17 cellular contexts compared by ENCODE assay signal in the genomic region with DNA sequence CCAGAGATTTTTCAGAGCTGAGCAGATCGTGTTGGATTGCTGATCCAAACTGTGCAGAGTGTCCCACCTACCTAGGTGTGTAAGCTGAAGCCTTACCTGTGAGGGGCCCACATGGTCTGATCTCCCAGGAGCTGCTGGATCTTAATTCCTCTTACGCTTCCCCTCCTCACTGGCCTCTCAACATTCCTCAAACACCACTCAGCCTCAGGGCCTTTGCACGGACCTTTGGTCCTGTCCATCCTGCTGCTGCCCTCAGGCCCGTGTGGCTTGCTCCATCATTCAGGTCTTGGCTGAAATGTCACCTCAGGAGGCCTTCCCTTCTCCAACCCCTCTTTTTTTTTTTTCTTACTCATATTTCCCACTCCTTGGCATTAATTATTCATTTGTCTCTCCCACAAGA. TPM values are rescaled to one million over a fixed set of nuclear protein-coding genes. Genes with fewer than 3 reads are reported as not detected.
A peak's percentile ranks its signal among the peaks of the same experiment; 100 is the strongest.
DNase-seq lines count a peak whose midpoint lies in the region; ATAC-seq and TF ChIP-seq lines count a peak whose summit lies in the region.
"Had no signal": no experiment of that assay in that cellular context is flagged by ENCODE, and none has a peak within 500 bp of the region (broad histone marks: within the 10 kb centered on the region; RNA-seq: fewer than 3 reads in every experiment).

No MANE protein-coding gene starts in this region.

- H3K27ac ChIP-seq in trophoblast cell (ENCODE audit: low read depth, low read length) (no peak overlapping the region), heart left ventricle (no peak overlapping the region)
- H3K27ac ChIP-seq: PC-9 had no signal

- H3K14ac ChIP-seq in trophoblast cell (ENCODE audit: low read length), result no peak overlapping the region

- H3K9me3 Mint-ChIP-seq in activated T-cell treated with anti-CD3 and anti-CD28 coated beads, Interleukin-2, amount 50 U/mL, for 24 hours, result no peaks in the 10 kb centered on the region
- H3K9me3 Mint-ChIP-seq in IgD-negative memory B cell (no peaks in the 10 kb centered on the region), chondrocyte (ENCODE audit: low read depth) (no peaks in the 10 kb centered on the region)
- H3K9me3 Mint-ChIP-seq: CD14-positive monocyte had no signal

- peak overlapping the region; percentile 39 for H3K27ac Mint-ChIP-seq in activated T-cell treated with anti-CD3 and anti-CD28 coated beads, Interleukin-2, amount 50 U/mL, for 24 hours
- peak overlapping the region in 2 of 3 donors; percentile 22 to 58 for H3K27ac Mint-ChIP-seq in IgD-negative memory B cell
- H3K27ac Mint-ChIP-seq in chondrocyte (ENCODE audit: unreplicated experiment), result peak overlapping the region; percentile 8

- no peak overlapping the region for H2AFZ ChIP-seq in trophoblast cell (ENCODE audit: insufficient read depth, low read length, poor library complexity)
- H2AFZ ChIP-seq: PC-9 had no signal

- H4K8ac ChIP-seq in trophoblast cell (ENCODE audit: low read depth, low read length), result no peak overlapping the region

- H3K23ac ChIP-seq in trophoblast cell (ENCODE audit: low read length), result no peak overlapping the region

- no CpG with 5 or more reads among the region's 4 CpGs for WGBS in trophoblast cell (ENCODE audit: extremely low coverage, insufficient coverage, insufficient read length)
- 89 to 93% (median 92%) methylated on average over 4 of the region's 4 CpGs for WGBS in heart left ventricle, 4 donors

- H2AK5ac ChIP-seq in trophoblast cell (ENCODE audit: low read length), result no peak overlapping the region

- H3K79me2 ChIP-seq in trophoblast cell (ENCODE audit: control insufficient read depth, insufficient read depth, low read length, poor library complexity), result no peaks in the 10 kb centered on the region

- H2BK5ac ChIP-seq in trophoblast cell (ENCODE audit: low read depth, low read length, poor library complexity), result no peak overlapping the region

- H3K36me3 Mint-ChIP-seq in activated T-cell treated with anti-CD3 and anti-CD28 coated beads, Interleukin-2, amount 50 U/mL, for 24 hours (ENCODE audit: low read depth), result peaks cover 43% of the 10 kb centered on the region
- no peaks in the 10 kb centered on the region for H3K36me3 Mint-ChIP-seq in IgD-negative memory B cell
- H3K36me3 Mint-ChIP-seq in chondrocyte (ENCODE audit: low read depth), result peaks cover 26% of the 10 kb centered on the region

- H3K9me3 ChIP-seq in trophoblast cell (ENCODE audit: insufficient read depth, low read depth, low read length) (no peaks in the 10 kb centered on the region), heart left ventricle (no peaks in the 10 kb centered on the region)

- no peaks in the 10 kb centered on the region for H3K79me1 ChIP-seq in trophoblast cell (ENCODE audit: low read length)

- no peak for TF ChIP-seq CTCF in chondrocyte (IDR thresholded peaks at IDR 0.05)
- no peak for TF ChIP-seq CTCF in heart left ventricle (IDR thresholded peaks at IDR 0.05)

- no peak overlapping the region for H4K91ac ChIP-seq in trophoblast cell (ENCODE audit: low read depth, low read length)

- H3K36me3 ChIP-seq in trophoblast cell (ENCODE audit: control insufficient read depth in 1 of 2, insufficient read depth in 2 of 2, low read length in 2 of 2), result peaks cover 42 to 57% of the 10 kb centered on the region in 2 experiments
- peaks cover 0 to 33% (median 23%) of the 10 kb centered on the region in 9 donors for H3K36me3 ChIP-seq in heart left ventricle

- no peaks in the 10 kb centered on the region for H3K4me1 Mint-ChIP-seq in activated T-cell treated with anti-CD3 and anti-CD28 coated beads, Interleukin-2, amount 50 U/mL, for 24 hours (ENCODE audit: low read depth)
- H3K4me1 Mint-ChIP-seq in IgD-negative memory B cell (peaks cover 2 to 9% (median 3%) of the 10 kb centered on the region in 3 donors), chondrocyte (ENCODE audit: low read depth) (no peaks in the 10 kb centered on the region)
- H3K4me1 Mint-ChIP-seq: CD14-positive monocyte had no signal

- H3K4me1 ChIP-seq in trophoblast cell (ENCODE audit: control insufficient read depth in 1 of 2, insufficient read depth in 2 of 2, low read length in 2 of 2) (no peaks in the 10 kb centered on the region), heart left ventricle (peaks cover 0 to 3% (median 0%) of the 10 kb centered on the region in 12 donors)

- H3K4me3 ChIP-seq in trophoblast cell (ENCODE audit: low read depth, low read length) (no peak overlapping the region), heart left ventricle (no peak overlapping the region)
- H3K4me3 ChIP-seq: PC-9 had no signal

- TF ChIP-seq POLR2A in heart left ventricle (IDR thresholded peaks at IDR 0.05), result no peak

- ATAC-seq in heart left ventricle (no peak), HG03097 (IDR thresholded peaks at IDR 0.05; ENCODE audit: low FRiP score, unreplicated experiment) (no peak), HG02759 (IDR thresholded peaks at IDR 0.05; ENCODE audit: unreplicated experiment) (no peak)

- no peak for DNase-seq in activated T-cell treated with anti-CD3 and anti-CD28 coated beads, Interleukin-2, amount 50 U/mL, for 24 hours
- DNase-seq in activated T-cell treated with anti-CD3 and anti-CD28 coated beads for 4 hours (no peak), chondrocyte (ENCODE audit: low spot score) (no peak), trophoblast cell (peak; percentile 83 to 88), heart left ventricle (no peak)
- DNase-seq: DMS79 treated with DMSO at 0.1 percent for 48 hours, GDM1, KBM-7, NCI-H1105, NCI-H187, PC-9 had no signal

- no peak overlapping the region for H3K4ac ChIP-seq in trophoblast cell (ENCODE audit: low read depth, low read length)

- intact Hi-C loops in heart left ventricle (cut with DNase I), result no loop called here

- H3K27me3 ChIP-seq in trophoblast cell (ENCODE audit: insufficient read depth, low read length), result no peaks in the 10 kb centered on the region
- no peaks in the 10 kb centered on the region for H3K27me3 ChIP-seq in heart left ventricle

- H2BK12ac ChIP-seq in trophoblast cell (ENCODE audit: low read length), result no peak overlapping the region

- H2BK120ac ChIP-seq in trophoblast cell (ENCODE audit: insufficient read depth, low read length, poor library complexity), result no peak overlapping the region

- H3K27me3 Mint-ChIP-seq in activated T-cell treated with anti-CD3 and anti-CD28 coated beads, Interleukin-2, amount 50 U/mL, for 24 hours, result no peaks in the 10 kb centered on the region
- H3K27me3 Mint-ChIP-seq in IgD-negative memory B cell (no peaks in the 10 kb centered on the region), chondrocyte (ENCODE audit: low read depth) (no peaks in the 10 kb centered on the region)

- H3K4me3 Mint-ChIP-seq in activated T-cell treated with anti-CD3 and anti-CD28 coated beads, Interleukin-2, amount 50 U/mL, for 24 hours, result no peak overlapping the region
- peak overlapping the region in 1 of 4 donors; percentile 58 for H3K4me3 Mint-ChIP-seq in IgD-negative memory B cell
- no peak overlapping the region for H3K4me3 Mint-ChIP-seq in chondrocyte (ENCODE audit: unreplicated experiment)
- H3K4me3 Mint-ChIP-seq: CD14-positive monocyte had no signal

- no peak overlapping the region for H3K4me2 ChIP-seq in trophoblast cell (ENCODE audit: low read length)
- H3K4me2 ChIP-seq: PC-9 had no signal

- H3K18ac ChIP-seq in trophoblast cell (ENCODE audit: low read length), result no peak overlapping the region

- H3K9ac ChIP-seq in trophoblast cell (ENCODE audit: low read length), result no peak overlapping the region

- no peak overlapping the region for H4K12ac ChIP-seq in trophoblast cell (ENCODE audit: low read depth, low read length)

RNA-seq across cellular contexts. Expression of a gene that starts 10.2 kb away (rescaled TPM):
- polyA plus RNA-seq in IgD-negative memory B cell, result 13.6 TPM
- 44.3 to 50.8 TPM (median 47.8 TPM) in 3 replicates for total RNA-seq in chondrocyte
- polyA plus RNA-seq in trophoblast cell (2013), result 28.2 and 28.4 TPM in 2 replicates
- 10 to 100 TPM; 24.7 to 78.5 (median 34.0) TPM for total RNA-seq in heart left ventricle
- 10 to 100 TPM; 49.9 to 65.8 TPM for polyA plus RNA-seq in heart left ventricle

RNA-seq across cellular contexts. Expression of a gene that starts 21.1 kb away (rescaled TPM):
- polyA plus RNA-seq in IgD-negative memory B cell, result 14.8 TPM
- 124 to 125 TPM (median 124 TPM) in 3 replicates for total RNA-seq in chondrocyte
- polyA plus RNA-seq in trophoblast cell (2013), result 160 and 162 TPM in 2 replicates
- total RNA-seq in heart left ventricle, result 100 to 1,000 TPM; 111 to 149 (median 128) TPM
- 100 to 1,000 TPM; 161 to 178 TPM for polyA plus RNA-seq in heart left ventricle

RNA-seq across cellular contexts. Expression of a gene that starts 30.7 kb away (rescaled TPM):
- polyA plus RNA-seq in IgD-negative memory B cell, result not detected
- total RNA-seq in chondrocyte, result 2.5 to 2.8 TPM (median 2.8 TPM) in 3 replicates
- polyA plus RNA-seq in trophoblast cell (2013), result 4.7 and 5.3 TPM in 2 replicates
- total RNA-seq in heart left ventricle, result under 1 TPM in 2 of 9 donors, not detected in 7; 0.25 to 0.40 TPM
- under 1 TPM in 1 of 2 donors, not detected in 1; 0.08 TPM for polyA plus RNA-seq in heart left ventricle
- polyA plus RNA-seq: CD14-positive monocyte had no signal

RNA-seq across cellular contexts. Expression of a gene that starts 41.6 kb away (rescaled TPM):
- polyA plus RNA-seq in IgD-negative memory B cell (72.5 TPM), heart left ventricle (100 to 1,000 TPM in 1 of 2 donors, 10 to 100 TPM in 1; 49.9 to 136 TPM)
- total RNA-seq in chondrocyte (180 to 193 TPM (median 187 TPM) in 3 replicates), heart left ventricle (10 to 100 TPM; 41.6 to 93.0 (median 65.3) TPM)
- polyA plus RNA-seq in trophoblast cell (2013), result 225 and 238 TPM in 2 replicates

RNA-seq across cellular contexts. Expression of a gene that starts 44.4 kb away (rescaled TPM):
- polyA plus RNA-seq in IgD-negative memory B cell, result not detected
- total RNA-seq in chondrocyte, result 2.0 to 4.7 TPM (median 4.3 TPM) in 3 replicates
- polyA plus RNA-seq in trophoblast cell (2013), result 0.10 and 0.12 TPM in 2 replicates
- total RNA-seq in heart left ventricle, result 1 to 10 TPM in 1 of 9 donors, under 1 TPM in 3, not detected in 5; 0.09 to 7.9 (median 0.18) TPM
- under 1 TPM; 0.08 TPM for polyA plus RNA-seq in heart left ventricle
- total RNA-seq: A172, MCF 10A had no signal
- polyA plus RNA-seq: CD14-positive monocyte had no signal

Comparison
In these comparisons a context has a peak if more than half of its experiments do, and no peak if none do; other contexts are left out.
1. DNase-seq: peak in trophoblast cell (2 of 2); none in activated T-cell treated with anti-CD3 and anti-CD28 coated beads, Interleukin-2, amount 50 U/mL, for 24 hours (single experiment), activated T-cell treated with anti-CD3 and anti-CD28 coated beads for 4 hours (single experiment), chondrocyte (single experiment) and heart left ventricle (0 of 5).
2. Peak in every context shown above with its lines, with median percentiles within 50 percentile points of each other: H3K27ac Mint-ChIP-seq.